ENCODE assay signal across 11 cellular contexts in genomic region chr5:102314328-102314727, GRCh38. TPM values are rescaled to one million over a fixed set of nuclear protein-coding genes. Genes with fewer than 3 reads are reported as not detected.
"Had no signal": no experiment of that assay in that cellular context is flagged by ENCODE, and none has a peak within 500 bp of the region (broad histone marks: within the 10 kb centered on the region; RNA-seq: fewer than 3 reads in every experiment).

No MANE protein-coding gene starts in this region.

- DNase-seq: activated CD4-positive, alpha-beta memory T cell treated with anti-CD3 and anti-CD28 coated beads, Interleukin-2, amount 10 ng/mL, durations not matched to agents 7 days and 5 days; activated CD4-positive, alpha-beta T cell treated with anti-CD3 and anti-CD28 coated beads for 36 hours; activated naive CD4-positive, alpha-beta T cell treated with anti-CD3 and anti-CD28 coated beads, Interleukin-2, amount 10 ng/mL, durations not matched to agents 7 days and 5 days; activated T-cell treated with anti-CD3 and anti-CD28 coated beads, Interleukin-2, amount 50 U/mL, for 24 hours; naive B cell; sigmoid colon; spleen; stimulated activated naive CD8-positive, alpha-beta T cell treated with anti-CD3 and anti-CD28 coated beads, Interleukin-15, amount 100 ng/mL, for 72 hours had no signal

RNA-seq across cellular contexts. Expression of gene SLCO4C1, which starts 18.2 kb away (rescaled TPM):
- total RNA-seq: ascending aorta, esophagus mucosa, pulmonary artery endothelial cell had no signal
